9 cellular contexts compared by ENCODE assay signal in the genomic region with DNA sequence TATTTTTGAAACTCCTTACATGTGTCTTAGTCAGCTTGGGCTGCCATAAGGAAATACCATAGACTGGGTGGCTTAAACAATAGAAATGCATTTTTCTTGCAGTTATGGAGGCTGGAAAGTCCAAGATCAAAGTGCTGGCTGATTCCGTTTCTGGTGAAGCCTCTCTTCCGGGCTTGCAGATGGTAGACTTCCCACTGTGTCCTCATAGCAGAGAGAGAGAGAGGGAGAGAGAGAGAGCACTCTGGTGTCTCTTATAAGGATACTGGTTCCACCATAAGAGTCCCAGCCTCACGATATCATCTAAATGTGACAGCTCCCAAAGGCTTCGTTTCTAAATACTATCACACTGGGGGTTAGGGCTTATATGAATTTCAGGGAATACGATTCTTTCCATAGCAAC. TPM values are rescaled to one million over a fixed set of nuclear protein-coding genes. Genes with fewer than 3 reads are reported as not detected.
A peak's percentile ranks its signal among the peaks of the same experiment; 100 is the strongest.
DNase-seq lines count a peak whose midpoint lies in the region; ATAC-seq, FAIRE-seq and TF ChIP-seq lines count a peak whose summit lies in the region.
"Had no signal": no experiment of that assay in that cellular context is flagged by ENCODE, and none has a peak within 500 bp of the region (broad histone marks: within the 10 kb centered on the region; RNA-seq: fewer than 3 reads in every experiment).

No MANE protein-coding gene starts in this region.

- no peak for DNase-seq in activated CD4-positive, alpha-beta T cell treated with anti-CD3 and anti-CD28 coated beads for 36 hours
- no peak for DNase-seq in activated CD4-positive, alpha-beta T cell treated with anti-CD3 and anti-CD28 coated beads, Interleukin-2, amount 50 U/mL, for 48 hours
- DNase-seq in OCI-LY7 (ENCODE audit: low spot score) = peak; percentile 11
- DNase-seq in endothelial cell of umbilical vein (ENCODE audit: low read depth, low spot score) = no peak
- DNase-seq in NCI-H2196 treated with DMSO at 0.1 percent for 48 hours (lab: John Stamatoyannopoulos, UW; ENCODE audit: unreplicated experiment) = no peak
- DNase-seq in posterior cingulate gyrus = no peak
- no peak for DNase-seq in aorta

- no peaks in the 10 kb centered on the region for H3K9me3 ChIP-seq in OCI-LY7 (ENCODE audit: low read length)
- no peaks in the 10 kb centered on the region for H3K9me3 ChIP-seq in endothelial cell of umbilical vein (replicated peaks; ENCODE audit: control insufficient read depth, insufficient read depth, low read length)
- H3K9me3 ChIP-seq in stomach smooth muscle (ENCODE audit: control insufficient read depth in 2 of 2, low read length in 2 of 2) = no peaks in the 10 kb centered on the region
- no peaks in the 10 kb centered on the region for H3K9me3 ChIP-seq in aorta (ENCODE audit: control insufficient read depth, low read length)

- H3K27me3 ChIP-seq in endothelial cell of umbilical vein (ENCODE audit: control insufficient read depth in 2 of 2, insufficient read depth in 2 of 2, low read length in 2 of 2) (peaks cover 0 to 4% of the 10 kb centered on the region in 2 experiments), stomach smooth muscle (ENCODE audit: control insufficient read depth in 1 of 2, insufficient read depth in 2 of 2, low read length in 2 of 2) (no peaks in the 10 kb centered on the region), aorta (ENCODE audit: control insufficient read depth in 1 of 2, insufficient read depth in 2 of 2, low read length in 1 of 2) (no peaks in the 10 kb centered on the region)

- H3K4me1 ChIP-seq in OCI-LY7 (ENCODE audit: insufficient read depth, low read length, poor library complexity, severe bottlenecking) = peaks cover 8% of the 10 kb centered on the region
- peaks cover 10% of the 10 kb centered on the region for H3K4me1 ChIP-seq in endothelial cell of umbilical vein (ENCODE audit: control insufficient read depth, extremely low read depth, insufficient read depth, low read length)
- H3K4me1 ChIP-seq in stomach smooth muscle (ENCODE audit: control insufficient read depth, insufficient read depth, low read length) = no peaks in the 10 kb centered on the region
- no peaks in the 10 kb centered on the region for H3K4me1 ChIP-seq in aorta (ENCODE audit: control insufficient read depth in 1 of 2, insufficient read depth in 2 of 2, low read length in 2 of 2)

- peak overlapping the region; percentile 87 for H3K4me3 Mint-ChIP-seq in activated CD4-positive, alpha-beta T cell treated with anti-CD3 and anti-CD28 coated beads for 36 hours
- H3K4me3 Mint-ChIP-seq: neural crest cell had no signal

- no peaks in the 10 kb centered on the region for H3K36me3 Mint-ChIP-seq in activated CD4-positive, alpha-beta T cell treated with anti-CD3 and anti-CD28 coated beads for 36 hours (ENCODE audit: low read depth)

- intact Hi-C loops in activated CD4-positive, alpha-beta T cell treated with anti-CD3 and anti-CD28 coated beads for 36 hours (cut with DNase I, micrococcal nuclease) = loop anchor here (1.0 to 10.0 kb wide), 9 partner anchors 171 to 1093 kb away; partner anchors contain the start of gene ELOVL6 (in 1 of the 2)
- intact Hi-C loops in OCI-LY7 (cut with micrococcal nuclease; ENCODE audit: unreplicated experiment) (loop anchor here (1.0 to 10.0 kb wide), 3 partner anchors 321 to 1093 kb away; partner anchors contain the start of gene ELOVL6), endothelial cell of umbilical vein (cut with micrococcal nuclease) (loop anchor here (1.0 to 10.0 kb wide), 10 partner anchors 19 to 1519 kb away; partner anchors contain the start of gene ELOVL6), posterior cingulate gyrus (cut with DNase I) (loop anchor here (10.0 kb wide), 1 partner anchor 321 kb away; the partner anchor contains the start of gene ELOVL6), aorta (cut with DNase I) (loop anchor here in 1 of 2 donors (2.0 kb wide), 1 partner anchor 517 kb away; no protein-coding TSS in a partner anchor)

- no peak for FAIRE-seq in endothelial cell of umbilical vein (lab: Jason Lieb, UNC)

- H3K27ac ChIP-seq in OCI-LY7 (ENCODE audit: low read depth, low read length, poor library complexity, severe bottlenecking) (no peak overlapping the region), endothelial cell of umbilical vein (ENCODE audit: insufficient read depth, low read depth, low read length) (peak overlapping the region; percentile 49), stomach smooth muscle (ENCODE audit: low read length) (no peak overlapping the region), aorta (ENCODE audit: low read depth in 1 of 2, low read length in 2 of 2) (no peak overlapping the region)

- TF ChIP-seq CTCF in OCI-LY7 (conservative IDR thresholded peaks at IDR 0.05; ENCODE audit: low read length) (no peak), endothelial cell of umbilical vein (IDR thresholded peaks at IDR 0.05; ENCODE audit: extremely low read depth in 1 of 2, insufficient read depth in 1 of 2, low read depth in 1 of 2, low read length in 2 of 2) (no peak)

- H3K9me3 Mint-ChIP-seq in activated CD4-positive, alpha-beta T cell treated with anti-CD3 and anti-CD28 coated beads for 36 hours (ENCODE audit: low read depth) = no peaks in the 10 kb centered on the region
- H3K9me3 Mint-ChIP-seq: neural crest cell had no signal

- POLR2A ChIA-PET in activated CD4-positive, alpha-beta T cell treated with anti-CD3 and anti-CD28 coated beads for 36 hours (lab: Charles Lee) = no interaction called here
- POLR2A ChIA-PET in OCI-LY7 (lab: Charles Lee) = interaction anchor here (0.7 kb wide), 1 partner anchor 14 kb away, joined by 3 read pairs; no protein-coding TSS in a partner anchor
- POLR2A ChIA-PET in endothelial cell of umbilical vein (lab: Charles Lee) = no interaction called here

- H3K79me2 ChIP-seq in OCI-LY7 (ENCODE audit: insufficient read depth, low read depth, low read length) (no peaks in the 10 kb centered on the region), endothelial cell of umbilical vein (ENCODE audit: control insufficient read depth, insufficient read depth, low read length) (no peaks in the 10 kb centered on the region)

- H3K27me3 Mint-ChIP-seq in activated CD4-positive, alpha-beta T cell treated with anti-CD3 and anti-CD28 coated beads for 36 hours = peaks cover 10% of the 10 kb centered on the region

- H3K36me3 ChIP-seq in OCI-LY7 (ENCODE audit: insufficient read depth, low read length) = no peaks in the 10 kb centered on the region
- no peaks in the 10 kb centered on the region for H3K36me3 ChIP-seq in endothelial cell of umbilical vein (ENCODE audit: control insufficient read depth in 2 of 2, extremely low read depth in 1 of 2, insufficient read depth in 2 of 2, low read length in 2 of 2)
- no peaks in the 10 kb centered on the region for H3K36me3 ChIP-seq in stomach smooth muscle (ENCODE audit: control insufficient read depth in 2 of 2, insufficient read depth in 2 of 2, low read length in 2 of 2)
- H3K36me3 ChIP-seq in aorta (ENCODE audit: control insufficient read depth in 1 of 2, insufficient read depth in 2 of 2, low read length in 1 of 2) = no peaks in the 10 kb centered on the region

- BruUV-seq in OCI-LY7 (replicated peaks; lab: Mats Ljungman, UMichigan) (no TSS peak), endothelial cell of umbilical vein (replicated peaks; lab: Mats Ljungman, UMichigan) (TSS peak; percentile 42)

- no peaks in the 10 kb centered on the region for H3K9me2 ChIP-seq in OCI-LY7 (ENCODE audit: insufficient read depth, low read length)

- CTCF ChIA-PET in activated CD4-positive, alpha-beta T cell treated with anti-CD3 and anti-CD28 coated beads for 36 hours (lab: Charles Lee) = interaction anchor here (0.5 to 15.9 kb wide), 15 partner anchors 9 to 1339 kb away, joined by 3 to 398 read pairs (median 5); no protein-coding TSS in a partner anchor
- CTCF ChIA-PET in OCI-LY7 (lab: Charles Lee; ENCODE audit: unreplicated experiment) = no interaction called here
- CTCF ChIA-PET in endothelial cell of umbilical vein (lab: Charles Lee) = interaction anchor here (1.0 to 17.2 kb wide), 12 partner anchors 9 to 535 kb away, joined by 3 to 527 read pairs (median 4); no protein-coding TSS in a partner anchor

- ATAC-seq in activated CD4-positive, alpha-beta T cell treated with anti-CD3 and anti-CD28 coated beads for 36 hours = peak; percentile 31
- no peak for ATAC-seq in aorta (ENCODE audit: low FRiP score)

- H3K4me2 ChIP-seq in OCI-LY7 (ENCODE audit: low read length) (peak overlapping the region; percentile 85), endothelial cell of umbilical vein (ENCODE audit: insufficient read depth, low read length) (peak overlapping the region; percentile 96)

- peak overlapping the region; percentile 67 for H3K4me3 ChIP-seq in OCI-LY7 (ENCODE audit: low read depth, low read length, poor library complexity, severe bottlenecking)
- H3K4me3 ChIP-seq in endothelial cell of umbilical vein (replicated peaks in 1 of 3; ENCODE audit: insufficient read depth in 1 of 3, low read depth in 1 of 3, low read length in 3 of 3) = peak overlapping the region in 2 of 3 experiments; percentile 79 to 95
- H3K4me3 ChIP-seq in stomach smooth muscle (ENCODE audit: low read length in 2 of 2) = peak overlapping the region; percentile 64 to 69
- H3K4me3 ChIP-seq in aorta (ENCODE audit: low read length in 2 of 2) = peak overlapping the region in 1 of 2 donors; percentile 18

- WGBS in aorta, 2 donors = 72 to 76% methylated on average over 5 of the region's 5 CpGs

- H4K20me1 ChIP-seq in OCI-LY7 (ENCODE audit: insufficient read depth, low read length) (no peaks in the 10 kb centered on the region), endothelial cell of umbilical vein (replicated peaks; ENCODE audit: control insufficient read depth, extremely low read depth, insufficient read depth, low read length) (no peaks in the 10 kb centered on the region)

- no peak for TF ChIP-seq POLR2A in endothelial cell of umbilical vein (IDR thresholded peaks at IDR 0.05; ENCODE audit: low read depth, low read length)

- peaks cover 15% of the 10 kb centered on the region for H3K4me1 Mint-ChIP-seq in activated CD4-positive, alpha-beta T cell treated with anti-CD3 and anti-CD28 coated beads for 36 hours

- peak overlapping the region; percentile 99 for H2AFZ ChIP-seq in OCI-LY7 (ENCODE audit: low read length)
- H2AFZ ChIP-seq in endothelial cell of umbilical vein (ENCODE audit: low read depth, low read length) = peak overlapping the region; percentile 96

- H3K27ac Mint-ChIP-seq in activated CD4-positive, alpha-beta T cell treated with anti-CD3 and anti-CD28 coated beads for 36 hours = no peak overlapping the region

- H3K9ac ChIP-seq in endothelial cell of umbilical vein (replicated peaks; ENCODE audit: extremely low read depth, insufficient read depth, low read length) (peak overlapping the region; percentile 83), stomach smooth muscle (ENCODE audit: low read length in 2 of 2) (peak overlapping the region in 1 of 2 donors; percentile 46)

- dilution Hi-C loops in endothelial cell of umbilical vein (cut with MboI; ENCODE audit: extremely low pct_ligation_motif_present, low sequenced_read_pairs) = no loop called here

- no peaks in the 10 kb centered on the region for H3K9me1 ChIP-seq in endothelial cell of umbilical vein (replicated peaks; ENCODE audit: control insufficient read depth, extremely low read depth, insufficient read depth, low read length)

RNA-seq across cellular contexts. Expression of gene ENPEP, which starts 39.7 kb away (rescaled TPM):
- total RNA-seq in activated CD4-positive, alpha-beta T cell treated with anti-CD3 and anti-CD28 coated beads for 36 hours = not detected
- not detected in 2 replicates for total RNA-seq in OCI-LY7 (2014; rRNA removed; shearing (Covaris generic))
- total RNA-seq in OCI-LY7 (2022) = 0.09 and 0.21 TPM in 2 replicates
- total RNA-seq in endothelial cell of umbilical vein = not detected in 2 replicates
- polyA plus RNA-seq in endothelial cell of umbilical vein = not detected in 2 replicates
- not detected in 2 replicates for polyA plus RNA-seq in endothelial cell of umbilical vein (2011; cell fraction: cytosol; rRNA removed)
- not detected in 2 replicates for polyA plus RNA-seq in endothelial cell of umbilical vein (2011; cell fraction: nucleus; rRNA removed)
- polyA plus RNA-seq in endothelial cell of umbilical vein (2012) = not detected in 2 replicates
- polyA minus RNA-seq in endothelial cell of umbilical vein = not detected in 2 replicates
- not detected for polyA minus RNA-seq in endothelial cell of umbilical vein (2011; cell fraction: cytosol; rRNA and poly(A)+ RNA removed)
- not detected in 2 replicates for polyA minus RNA-seq in endothelial cell of umbilical vein (2011; cell fraction: nucleus; rRNA and poly(A)+ RNA removed)
- 1 to 10 TPM; 4.8 to 7.4 TPM for total RNA-seq in aorta
- polyA plus RNA-seq in aorta = 1 to 10 TPM in 1 of 2 donors, not detected in 1; 4.3 TPM
